ENCODE assay signal across 2 cellular contexts in the genomic region with DNA sequence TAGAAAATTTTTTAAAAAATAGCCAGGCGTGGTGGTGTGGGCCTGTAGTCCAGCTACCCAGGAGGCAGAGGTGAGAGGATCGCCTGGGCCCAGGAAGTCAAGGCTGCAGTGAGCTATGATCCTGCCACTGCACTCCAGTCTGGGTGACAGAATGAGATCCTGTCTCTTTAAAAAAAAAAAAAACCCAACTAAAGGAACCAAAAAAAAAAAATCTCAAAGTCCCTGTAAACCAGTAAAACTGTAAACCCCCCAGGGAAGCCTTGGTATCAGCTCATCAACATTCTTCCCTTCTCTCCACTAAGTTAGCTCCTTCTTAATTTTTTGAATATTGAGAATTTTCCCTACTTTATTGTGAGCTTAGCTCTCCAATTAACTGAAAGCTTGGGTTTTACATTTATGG.
A peak's percentile ranks its signal among the peaks of the same experiment; 100 is the strongest.
TF ChIP-seq lines count a peak whose summit lies in the region.

No MANE protein-coding gene starts in this region.

TF ChIP-seq in HepG2, 621 proteins besides CTCF, POLR2A, EP300 and RAD21:
- TF ChIP-seq ZNF264 (CRISPR knock-in tag; IDR thresholded peaks at IDR 0.05) (no peak), SETDB1 (CRISPR knock-in tag; IDR thresholded peaks at IDR 0.05; ENCODE audit: borderline replicate concordance) (no peak), ZNF362 (CRISPR knock-in tag; IDR thresholded peaks at IDR 0.05; ENCODE audit: borderline replicate concordance) (peak; percentile 73; the same call in 1 of the 2 replicates)
- TF ChIP-seq, protein P1, sequence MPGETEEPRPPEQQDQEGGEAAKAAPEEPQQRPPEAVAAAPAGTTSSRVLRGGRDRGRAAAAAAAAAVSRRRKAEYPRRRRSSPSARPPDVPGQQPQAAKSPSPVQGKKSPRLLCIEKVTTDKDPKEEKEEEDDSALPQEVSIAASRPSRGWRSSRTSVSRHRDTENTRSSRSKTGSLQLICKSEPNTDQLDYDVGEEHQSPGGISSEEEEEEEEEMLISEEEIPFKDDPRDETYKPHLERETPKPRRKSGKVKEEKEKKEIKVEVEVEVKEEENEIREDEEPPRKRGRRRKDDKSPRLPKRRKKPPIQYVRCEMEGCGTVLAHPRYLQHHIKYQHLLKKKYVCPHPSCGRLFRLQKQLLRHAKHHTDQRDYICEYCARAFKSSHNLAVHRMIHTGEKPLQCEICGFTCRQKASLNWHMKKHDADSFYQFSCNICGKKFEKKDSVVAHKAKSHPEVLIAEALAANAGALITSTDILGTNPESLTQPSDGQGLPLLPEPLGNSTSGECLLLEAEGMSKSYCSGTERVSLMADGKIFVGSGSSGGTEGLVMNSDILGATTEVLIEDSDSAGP (CRISPR knock-in tag; IDR thresholded peaks at IDR 0.05; ENCODE audit: borderline replicate concordance) = peak; percentile 85

TF ChIP-seq in GM12878, 131 proteins besides CTCF, POLR2A, EP300 and RAD21:
- TF ChIP-seq IRF5 (IDR thresholded peaks at IDR 0.05; ENCODE audit: borderline replicate concordance) (no peak), ZNF384 (IDR thresholded peaks at IDR 0.05; ENCODE audit: borderline replicate concordance, low read depth, low read length) (peak; percentile 35; the same call in 1 of the 2 replicates)
